ENCODE assay signal across 11 cellular contexts in the genomic region with DNA sequence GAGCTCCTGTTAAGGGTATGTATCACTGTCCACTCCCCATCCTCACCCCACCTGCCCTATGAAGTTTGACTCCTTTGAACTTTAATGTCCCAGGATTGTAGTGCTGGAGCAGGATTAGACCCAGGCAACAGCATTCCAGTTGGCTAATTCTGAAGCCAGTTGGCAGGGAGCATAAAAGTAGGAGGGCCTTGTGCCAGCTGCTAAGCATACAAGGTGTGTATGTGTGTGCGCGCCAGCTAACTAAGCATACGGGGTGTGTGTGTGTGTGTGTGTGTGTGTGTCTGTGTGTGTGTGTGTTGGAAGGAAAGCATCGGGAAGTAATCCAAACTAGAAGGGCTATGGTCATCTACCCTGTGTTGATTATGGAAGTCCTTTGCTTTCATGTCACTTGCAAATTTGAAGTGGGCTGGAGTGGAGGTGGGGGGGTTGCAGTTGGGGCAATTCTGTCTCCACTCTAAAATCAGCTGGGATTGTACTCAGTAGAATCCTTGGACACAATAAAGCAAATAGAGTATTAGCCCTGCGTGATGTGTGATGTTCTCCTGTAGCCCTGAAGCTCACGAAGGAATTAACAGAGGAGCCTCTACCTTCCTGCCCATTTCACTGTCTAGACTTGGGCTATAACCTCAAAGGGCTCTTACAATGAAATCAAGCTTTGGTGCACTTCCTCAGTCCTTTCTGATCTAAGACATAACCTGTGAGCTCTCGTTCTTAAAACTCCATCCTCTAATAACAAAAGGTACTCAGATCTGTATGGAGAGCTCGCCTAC. TPM values are rescaled to one million over a fixed set of nuclear protein-coding genes. Genes with fewer than 3 reads are reported as not detected.
DNase-seq lines count a peak whose midpoint lies in the region; ATAC-seq and TF ChIP-seq lines count a peak whose summit lies in the region.
"Had no signal": no experiment of that assay in that cellular context is flagged by ENCODE, and none has a peak within 500 bp of the region (broad histone marks: within the 10 kb centered on the region; RNA-seq: fewer than 3 reads in every experiment).

No MANE protein-coding gene starts in this region.

- H3K27me3 ChIP-seq in WERI-Rb-1 (ENCODE audit: insufficient read depth, low read depth, severe bottlenecking): no peaks in the 10 kb centered on the region
- H3K27me3 ChIP-seq in transverse colon: no peaks in the 10 kb centered on the region

- CTCF ChIA-PET in T-cell (lab: Charles Lee): no interaction called here

- intact Hi-C loops in transverse colon (cut with DNase I; ENCODE audit: low total_unique reads): no loop called here

- peaks cover 23% of the 10 kb centered on the region for H3K36me3 Mint-ChIP-seq in T-cell

- TF ChIP-seq CTCF in WERI-Rb-1 (IDR thresholded peaks at IDR 0.05; ENCODE audit: low read depth, low read length): no peak
- no peak for TF ChIP-seq CTCF in transverse colon (IDR thresholded peaks at IDR 0.05)

- TF ChIP-seq POLR2A in transverse colon (IDR thresholded peaks at IDR 0.05): peak; percentile 23

- no peak overlapping the region for H3K27ac Mint-ChIP-seq in T-cell
- H3K27ac Mint-ChIP-seq: T-helper 1 cell treated with Interleukin-12 subunit alpha and Interleukin-12 subunit beta and Interleukin-4 antibody, amounts not matched to agents 30 μg/mL and 1 μg/mL, for 36 hours had no signal

- peak; percentile 93 for ATAC-seq in left lobe of liver
- no peak for ATAC-seq in HG02571 (IDR thresholded peaks at IDR 0.05; ENCODE audit: unreplicated experiment)
- no peak for ATAC-seq in T-cell (replicated peaks in 1 of 4)

- no peaks in the 10 kb centered on the region for H3K9me3 Mint-ChIP-seq in T-cell
- H3K9me3 Mint-ChIP-seq: T-helper 1 cell treated with Interleukin-12 subunit alpha and Interleukin-12 subunit beta and Interleukin-4 antibody, amounts not matched to agents 30 μg/mL and 1 μg/mL, for 36 hours had no signal

- WGBS in transverse colon (ENCODE audit: low coverage in 1 of 2), 2 donors: 55 to 80% methylated on average over 1 to 8 of the region's 8 CpGs

- DNase-seq in NCI-H82 (lab: John Stamatoyannopoulos, UW) (peak; percentile 23), NCI-H82 treated with DMSO at 0.1 percent for 48 hours (lab: John Stamatoyannopoulos, UW; ENCODE audit: unreplicated experiment) (no peak), WERI-Rb-1 (peak; percentile 13), left lobe of liver (ENCODE audit: low spot score) (peak; percentile 91), transverse colon (peak; percentile 70), T-cell (no peak), DMS153 treated with DMSO at 0.1 percent for 48 hours (lab: John Stamatoyannopoulos, UW; ENCODE audit: unreplicated experiment) (no peak)
- DNase-seq: NCI-H510A had no signal

- peaks cover 21% of the 10 kb centered on the region for H3K36me3 ChIP-seq in WERI-Rb-1
- H3K36me3 ChIP-seq in transverse colon: peaks cover 0 to 25% (median 8%) of the 10 kb centered on the region in 4 donors

- H3K4me3 ChIP-seq in WERI-Rb-1 (ENCODE audit: low read depth, low read length) (no peak overlapping the region), transverse colon (no peak overlapping the region)
- H3K4me3 ChIP-seq: skin epidermis had no signal

- no peaks in the 10 kb centered on the region for H3K9me3 ChIP-seq in WERI-Rb-1 (ENCODE audit: severe bottlenecking)
- H3K9me3 ChIP-seq in transverse colon: no peaks in the 10 kb centered on the region

- H3K27ac ChIP-seq in WERI-Rb-1 (no peak overlapping the region), transverse colon (peak overlapping the region in 2 of 4 donors; percentile 31 to 36)
- H3K27ac ChIP-seq: skin epidermis had no signal

- H3K4me1 Mint-ChIP-seq in T-cell: peaks cover 0 to 4% (median 4%) of the 10 kb centered on the region in 3 donors

- POLR2A ChIA-PET in T-cell (lab: Charles Lee): no interaction called here

- peaks cover 0 to 8% (median 0%) of the 10 kb centered on the region in 4 donors for H3K4me1 ChIP-seq in transverse colon

- in situ Hi-C loops in transverse colon (cut with MboI; ENCODE audit: low pct_ligation_motif_present in 1 of 4, low pct_unique_long_range_greater_than_20kb in 1 of 4, low sequenced_read_pairs in 3 of 4): no loop called here

- H3K27me3 Mint-ChIP-seq in T-cell: no peaks in the 10 kb centered on the region

- no peak overlapping the region for H3K4me3 Mint-ChIP-seq in T-cell
- H3K4me3 Mint-ChIP-seq: T-helper 1 cell treated with Interleukin-12 subunit alpha and Interleukin-12 subunit beta and Interleukin-4 antibody, amounts not matched to agents 30 μg/mL and 1 μg/mL, for 36 hours had no signal

- no peak for TF ChIP-seq EP300 in transverse colon (IDR thresholded peaks at IDR 0.05; ENCODE audit: low read depth)

RNA-seq across cellular contexts. Expression of a gene that starts 26.9 kb away (rescaled TPM):
- 15.5 TPM for total RNA-seq in left lobe of liver
- 100 to 1,000 TPM in 2 of 4 donors, 10 to 100 TPM in 2; 44.9 to 205 (median 99.5) TPM for total RNA-seq in transverse colon
- 10 to 100 TPM; 29.6 to 47.2 (median 41.6) TPM for total RNA-seq in T-cell

Comparison
In these comparisons a context has a peak if more than half of its experiments do, and no peak if none do; other contexts are left out.
1. DNase-seq: peak in NCI-H82 (single experiment), WERI-Rb-1 (single experiment), left lobe of liver (single experiment) and transverse colon (single experiment); none in NCI-H82 treated with DMSO at 0.1 percent for 48 hours (single experiment), T-cell (0 of 34) and DMS153 treated with DMSO at 0.1 percent for 48 hours (single experiment).